ENCODE assay signal across 8 cellular contexts in genomic region chr7:2629740-2630681, GRCh38. TPM values are rescaled to one million over a fixed set of nuclear protein-coding genes. Genes with fewer than 3 reads are reported as not detected.
DNase-seq lines count a peak whose midpoint lies in the region; ATAC-seq and TF ChIP-seq lines count a peak whose summit lies in the region.
"Had no signal": no experiment of that assay in that cellular context is flagged by ENCODE, and none has a peak within 500 bp of the region (broad histone marks: within the 10 kb centered on the region; RNA-seq: fewer than 3 reads in every experiment).

No MANE protein-coding gene starts in this region.

- WGBS in IMR-90 (ENCODE audit: extremely low coverage in 2 of 2, insufficient read length in 1 of 2), 2 experiments, result 66% methylated on average over 14 of the region's 21 CpGs; no CpG with 5 or more reads in 1 of the 2 experiments

- ATAC-seq in IMR-90 (ENCODE audit: low read depth), result no peak
- no peak for ATAC-seq in GM19455 (IDR thresholded peaks at IDR 0.05; ENCODE audit: unreplicated experiment)
- ATAC-seq in GM21576 (IDR thresholded peaks at IDR 0.05; ENCODE audit: unreplicated experiment), result no peak

- peak; percentile 39 for DNase-seq in IMR-90
- peak; percentile 60 to 62 for DNase-seq in SJCRH30
- peak; percentile 2 for DNase-seq in kidney glomerular epithelial cell (lab: John Stamatoyannopoulos, UW)
- no peak for DNase-seq in GM03348 (ENCODE audit: low spot score)
- DNase-seq: activated naive CD4-positive, alpha-beta T cell had no signal

- no peak overlapping the region for H2BK15ac ChIP-seq in IMR-90 (ENCODE audit: low read depth, low read length)

- peaks cover 8% of the 10 kb centered on the region; the same call in 1 of the 2 replicates for H3K9me1 ChIP-seq in IMR-90 (ENCODE audit: insufficient read depth, low read length)

- peak overlapping the region; percentile 84 for H2AK9ac ChIP-seq in IMR-90 (replicated peaks; ENCODE audit: low read depth, low read length, poor library complexity)

- no peaks in the 10 kb centered on the region for H3K9me3 ChIP-seq in IMR-90 (ENCODE audit: control insufficient read depth, insufficient read depth, low read length)
- no peaks in the 10 kb centered on the region for H3K9me3 ChIP-seq in SJCRH30 (replicated peaks)
- no peaks in the 10 kb centered on the region for H3K9me3 ChIP-seq in skeletal muscle tissue (ENCODE audit: control insufficient read depth in 3 of 3, low read length in 3 of 3)

- no peak overlapping the region for H3K56ac ChIP-seq in IMR-90 (ENCODE audit: extremely low read depth, insufficient read depth, low read length)

- H4K8ac ChIP-seq in IMR-90 (ENCODE audit: low read depth in 2 of 2, low read length in 2 of 2), result no peak overlapping the region

- intact Hi-C loops in IMR-90 (cut with micrococcal nuclease), result loop anchor here (5.0 kb wide), 1 partner anchor 73 kb away; the partner anchor contains the start of genes BRAT1 and IQCE

- no peak overlapping the region; the same call in 1 of the 2 replicates for H2BK120ac ChIP-seq in IMR-90 (ENCODE audit: low read depth, low read length)

- peaks cover 5 to 27% of the 10 kb centered on the region in 2 experiments; a peak in 2 of 4 replicates for H3K79me1 ChIP-seq in IMR-90 (ENCODE audit: low read depth in 1 of 2, low read length in 2 of 2)

- no peak overlapping the region for H3K23ac ChIP-seq in IMR-90 (ENCODE audit: low read depth, low read length)

- TF ChIP-seq POLR2A in IMR-90 (IDR thresholded peaks at IDR 0.05; ENCODE audit: low read depth, low read length), result no peak

- no TSS peak for BruUV-seq in IMR-90 (replicated peaks; lab: Mats Ljungman, UMichigan)

- peak overlapping the region; percentile 10 for H2AFZ ChIP-seq in IMR-90 (replicated peaks; ENCODE audit: low read length, poor library complexity)

- H3K4me1 ChIP-seq in IMR-90 (ENCODE audit: control insufficient read depth, insufficient read depth, low read length) (peaks cover 13% of the 10 kb centered on the region; the same call in 1 of the 2 replicates), SJCRH30 (peaks cover 35% of the 10 kb centered on the region), skeletal muscle tissue (ENCODE audit: control insufficient read depth in 3 of 3, insufficient read depth in 3 of 3, low read length in 3 of 3) (peaks cover 41 to 46% (median 45%) of the 10 kb centered on the region in 3 donors)

- no peak overlapping the region for H3K18ac ChIP-seq in IMR-90 (ENCODE audit: low read depth, low read length)

- peaks cover 20% of the 10 kb centered on the region for H4K20me1 ChIP-seq in IMR-90 (ENCODE audit: insufficient read depth, low read length)

- dilution Hi-C loops in IMR-90 (cut with HindIII; ENCODE audit: low sequenced_read_pairs, unreplicated experiment), result no loop called here

- H2AK5ac ChIP-seq in IMR-90 (ENCODE audit: low read depth, low read length), result peak overlapping the region; percentile 58

- no peak overlapping the region for H3K4ac ChIP-seq in IMR-90 (ENCODE audit: low read depth, low read length)

- in situ Hi-C loops in IMR-90 (cut with MboI; ENCODE audit: low sequenced_read_pairs), result no loop called here

- no peak overlapping the region for H3K4me2 ChIP-seq in IMR-90 (ENCODE audit: low read depth, low read length)

- no peak overlapping the region for H2BK5ac ChIP-seq in IMR-90 (ENCODE audit: low read depth, low read length, poor library complexity, severe bottlenecking)

- POLR2A ChIA-PET in IMR-90 (lab: Charles Lee; ENCODE audit: unreplicated experiment), result no interaction called here

- H3K4me3 ChIP-seq in IMR-90 (ENCODE audit: insufficient read depth, low read depth, low read length), result no peak overlapping the region
- H3K4me3 ChIP-seq in SJCRH30, result no peak overlapping the region
- H3K4me3 ChIP-seq in skeletal muscle tissue (ENCODE audit: low read length in 3 of 3), result no peak overlapping the region

- H4K91ac ChIP-seq in IMR-90 (ENCODE audit: insufficient read depth, low read depth, low read length), result no peak overlapping the region

- H3K27ac ChIP-seq in IMR-90 (ENCODE audit: insufficient read depth, low read length) (no peak overlapping the region), SJCRH30 (no peak overlapping the region), skeletal muscle tissue (ENCODE audit: low read depth, low read length) (peak overlapping the region; percentile 58)

- H2BK20ac ChIP-seq in IMR-90 (ENCODE audit: low read depth, low read length), result no peak overlapping the region

- CTCF ChIA-PET in IMR-90 (lab: Yijun Ruan, JAX), result interaction anchor here (0.9 kb wide), 1 partner anchor 9 kb away, joined by 6 read pairs; no protein-coding TSS in a partner anchor

- no peak for TF ChIP-seq CTCF in IMR-90 (conservative IDR thresholded peaks at IDR 0.05; ENCODE audit: low read depth, low read length)

- H3K36me3 ChIP-seq in IMR-90 (ENCODE audit: control insufficient read depth, insufficient read depth, low read length), result no peaks in the 10 kb centered on the region; the same call in 1 of the 2 replicates
- no peaks in the 10 kb centered on the region for H3K36me3 ChIP-seq in SJCRH30
- H3K36me3 ChIP-seq in skeletal muscle tissue (ENCODE audit: control insufficient read depth in 3 of 3, insufficient read depth in 3 of 3, low read length in 3 of 3), result no peaks in the 10 kb centered on the region

- no peak overlapping the region for H3K9ac ChIP-seq in IMR-90 (ENCODE audit: low read depth, low read length)
- peak overlapping the region in 2 of 3 donors; percentile 51 to 57 for H3K9ac ChIP-seq in skeletal muscle tissue (ENCODE audit: low read depth in 1 of 3, low read length in 3 of 3)

- no peak overlapping the region for H3K14ac ChIP-seq in IMR-90 (replicated peaks; ENCODE audit: low read depth, low read length)

- H3K27me3 ChIP-seq in IMR-90 (ENCODE audit: control insufficient read depth, insufficient read depth, low read length), result no peaks in the 10 kb centered on the region
- no peaks in the 10 kb centered on the region for H3K27me3 ChIP-seq in SJCRH30
- no peaks in the 10 kb centered on the region for H3K27me3 ChIP-seq in skeletal muscle tissue (ENCODE audit: control insufficient read depth in 3 of 3, insufficient read depth in 3 of 3, low read length in 3 of 3)

- TF ChIP-seq RAD21 in IMR-90 (IDR thresholded peaks at IDR 0.05; ENCODE audit: low read length), result no peak

- no peak overlapping the region for H4K5ac ChIP-seq in IMR-90 (ENCODE audit: low read depth, low read length)

TF ChIP-seq in IMR-90, 13 proteins besides CTCF, POLR2A, EP300 and RAD21:
- no peak for TF ChIP-seq RFX5 (IDR thresholded peaks at IDR 0.05; ENCODE audit: low read depth, low read length)
- no peak for TF ChIP-seq RCOR1 (IDR thresholded peaks at IDR 0.05; ENCODE audit: insufficient replicate concordance, low read length)
- no peak for TF ChIP-seq MXI1 (IDR thresholded peaks at IDR 0.05; ENCODE audit: borderline replicate concordance, low read depth, low read length)
- no peak for TF ChIP-seq CHD1 (IDR thresholded peaks at IDR 0.05; ENCODE audit: low read depth, low read length)
- TF ChIP-seq, protein P1, sequence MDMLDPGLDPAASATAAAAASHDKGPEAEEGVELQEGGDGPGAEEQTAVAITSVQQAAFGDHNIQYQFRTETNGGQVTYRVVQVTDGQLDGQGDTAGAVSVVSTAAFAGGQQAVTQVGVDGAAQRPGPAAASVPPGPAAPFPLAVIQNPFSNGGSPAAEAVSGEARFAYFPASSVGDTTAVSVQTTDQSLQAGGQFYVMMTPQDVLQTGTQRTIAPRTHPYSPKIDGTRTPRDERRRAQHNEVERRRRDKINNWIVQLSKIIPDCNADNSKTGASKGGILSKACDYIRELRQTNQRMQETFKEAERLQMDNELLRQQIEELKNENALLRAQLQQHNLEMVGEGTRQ (IDR thresholded peaks at IDR 0.05; ENCODE audit: low read depth, low read length), result no peak
- no peak for TF ChIP-seq MAFK (IDR thresholded peaks at IDR 0.05; ENCODE audit: low read depth, low read length)
- TF ChIP-seq BHLHE40 (IDR thresholded peaks at IDR 0.05; ENCODE audit: low read depth, low read length), result no peak
- no peak for TF ChIP-seq MAZ (IDR thresholded peaks at IDR 0.05; ENCODE audit: borderline replicate concordance, low read depth, low read length)

RNA-seq across cellular contexts. Expression of gene TTYH3, which starts 1.8 kb away (rescaled TPM):
- total RNA-seq in IMR-90 (2012; rRNA removed) (5.6 and 6.1 TPM in 2 replicates), skeletal muscle tissue (18.8 TPM)
- polyA plus RNA-seq in IMR-90 (2012; rRNA removed), result 82.6 and 106 TPM in 2 replicates
- polyA plus RNA-seq in IMR-90 (2012; cell fraction: cytosol; rRNA removed), result 56.1 and 135 TPM in 2 replicates
- 100 and 222 TPM in 2 replicates for polyA plus RNA-seq in IMR-90 (2012; cell fraction: nucleus; rRNA removed; ENCODE audit: low replicate concordance)
- total RNA-seq in SJCRH30 (2014; rRNA removed; shearing (Covaris generic)), result 54.9 and 58.8 TPM in 2 replicates

RNA-seq across cellular contexts. Expression of gene AMZ1, which starts 58.0 kb away (rescaled TPM):
- total RNA-seq in IMR-90 (2012; rRNA removed) (0.54 and 0.83 TPM in 2 replicates), skeletal muscle tissue (under 0.01 TPM)
- 1.6 and 2.7 TPM in 2 replicates for polyA plus RNA-seq in IMR-90 (2012; rRNA removed)
- 0.93 and 1.5 TPM in 2 replicates for polyA plus RNA-seq in IMR-90 (2012; cell fraction: cytosol; rRNA removed)
- polyA plus RNA-seq in IMR-90 (2012; cell fraction: nucleus; rRNA removed; ENCODE audit: low replicate concordance), result 1.8 and 3.4 TPM in 2 replicates
- 0.02 and 0.05 TPM in 2 replicates for total RNA-seq in SJCRH30 (2014; rRNA removed; shearing (Covaris generic))
